ENCODE assay signal across 12 cellular contexts in genomic region chr13:110109140-110109783, GRCh38.
DNase-seq lines count a peak whose midpoint lies in the region; ATAC-seq and TF ChIP-seq lines count a peak whose summit lies in the region.
"Had no signal": no experiment of that assay in that cellular context is flagged by ENCODE, and none has a peak within 500 bp of the region (broad histone marks: within the 10 kb centered on the region; RNA-seq: fewer than 3 reads in every experiment).

No MANE protein-coding gene starts in this region.

- H2BK5ac ChIP-seq in mesenchymal stem cell (ENCODE audit: low read depth, low read length, poor library complexity, severe bottlenecking), result no peak overlapping the region

- H3K27ac ChIP-seq in KMS-11, result no peak overlapping the region
- peak overlapping the region; percentile 43 to 44 for H3K27ac ChIP-seq in ascending aorta
- H3K27ac ChIP-seq in mesenchymal stem cell (ENCODE audit: low read length, poor library complexity, severe bottlenecking), result no peak overlapping the region
- H3K27ac ChIP-seq in tibial artery, result peak overlapping the region; percentile 69 to 73
- H3K27ac ChIP-seq: Peyer's patch had no signal

- no peak for DNase-seq in ascending aorta (ENCODE audit: low spot score in 2 of 2)
- DNase-seq in mesenchymal stem cell, result no peak
- no peak for DNase-seq in tibial artery
- no peak for DNase-seq in NCI-H2227 (lab: John Stamatoyannopoulos, UW; ENCODE audit: unreplicated experiment)
- no peak for DNase-seq in left lobe of liver (ENCODE audit: low spot score)
- no peak for DNase-seq in DMS79 (lab: John Stamatoyannopoulos, UW)
- DNase-seq: activated CD4-positive, alpha-beta T cell treated with anti-CD3 and anti-CD28 coated beads, Interleukin-2, amount 10 ng/mL, durations not matched to agents 24 days and 14 days; activated T-cell treated with anti-CD3 and anti-CD28 coated beads, Interleukin-2, amount 50 U/mL, for 24 hours; CD8-positive, alpha-beta T cell; NCI-H446 treated with DMSO at 0.1 percent for 48 hours had no signal

- WGBS in mesenchymal stem cell, result 73% methylated on average over 9 of the region's 10 CpGs

- H3K4me1 ChIP-seq in KMS-11 (ENCODE audit: low read depth, poor library complexity, severe bottlenecking) (no peaks in the 10 kb centered on the region), ascending aorta (peaks cover 0 to 24% of the 10 kb centered on the region in 2 donors), mesenchymal stem cell (ENCODE audit: control insufficient read depth, insufficient read depth, low read depth, low read length) (peaks cover 22% of the 10 kb centered on the region), tibial artery (peaks cover 0 to 44% (median 23%) of the 10 kb centered on the region in 4 donors)

- H4K91ac ChIP-seq in mesenchymal stem cell (ENCODE audit: low read length), result no peak overlapping the region

- H4K20me1 ChIP-seq in KMS-11 (ENCODE audit: insufficient read depth), result no peaks in the 10 kb centered on the region

- no peak overlapping the region for H3K9ac ChIP-seq in KMS-11
- H3K9ac ChIP-seq in mesenchymal stem cell (ENCODE audit: low read length), result peak overlapping the region; percentile 20

- H3K4me3 ChIP-seq in KMS-11 (IDR thresholded peaks at IDR 0.05; ENCODE audit: insufficient read depth, low read depth, low read length), result no peak overlapping the region
- H3K4me3 ChIP-seq in ascending aorta, result peak overlapping the region in 1 of 2 donors; percentile 33
- H3K4me3 ChIP-seq in mesenchymal stem cell (ENCODE audit: insufficient read depth in 1 of 2, low read depth in 1 of 2, low read length in 2 of 2), result peak overlapping the region in 1 of 2 experiments; percentile 39
- no peak overlapping the region for H3K4me3 ChIP-seq in tibial artery
- H3K4me3 ChIP-seq: Peyer's patch had no signal

- peak overlapping the region; percentile 27 for H2AK5ac ChIP-seq in mesenchymal stem cell (ENCODE audit: low read length, severe bottlenecking)

- H2BK120ac ChIP-seq in mesenchymal stem cell (ENCODE audit: low read depth, low read length), result no peak overlapping the region

- TF ChIP-seq CTCF in KMS-11 (conservative IDR thresholded peaks at IDR 0.05; ENCODE audit: low read depth, low read length) (peak; percentile 11; the same call in 1 of the 2 replicates), ascending aorta (IDR thresholded peaks at IDR 0.05) (no peak), tibial artery (IDR thresholded peaks at IDR 0.05) (no peak)

- peak overlapping the region in 1 of 2 experiments; percentile 84 for H2BK12ac ChIP-seq in mesenchymal stem cell (ENCODE audit: low read length in 2 of 2)

- H2BK15ac ChIP-seq in mesenchymal stem cell (ENCODE audit: low read depth, poor library complexity, severe bottlenecking), result no peak overlapping the region

- no peaks in the 10 kb centered on the region for H3K79me2 ChIP-seq in KMS-11 (ENCODE audit: insufficient read depth, low read depth)

- H4K8ac ChIP-seq in mesenchymal stem cell (ENCODE audit: low read length), result no peak overlapping the region

- no peaks in the 10 kb centered on the region for H3K79me1 ChIP-seq in mesenchymal stem cell (replicated peaks; ENCODE audit: low read length, poor library complexity, severe bottlenecking)

- H3K14ac ChIP-seq in mesenchymal stem cell (ENCODE audit: low read length in 2 of 2), result no peak overlapping the region

- peak overlapping the region in 1 of 2 experiments; percentile 54 for H3K4ac ChIP-seq in mesenchymal stem cell (ENCODE audit: low read depth in 1 of 2, low read length in 2 of 2)

- intact Hi-C loops in ascending aorta (cut with DNase I) (loop anchor here (1.0 to 5.0 kb wide), 6 partner anchors 87 to 1148 kb away; partner anchors contain the start of gene IRS2), tibial artery (cut with DNase I; ENCODE audit: low total_unique reads) (loop anchor here (5.0 kb wide), 2 partner anchors 327 to 1147 kb away; no protein-coding TSS in a partner anchor)

- H3K4me2 ChIP-seq in KMS-11, result no peak overlapping the region
- no peak overlapping the region for H3K4me2 ChIP-seq in mesenchymal stem cell (ENCODE audit: low read length, poor library complexity, severe bottlenecking)

- H3K27me3 ChIP-seq in KMS-11 (ENCODE audit: insufficient read depth, low read depth), result no peaks in the 10 kb centered on the region
- no peaks in the 10 kb centered on the region for H3K27me3 ChIP-seq in ascending aorta
- no peaks in the 10 kb centered on the region for H3K27me3 ChIP-seq in mesenchymal stem cell (ENCODE audit: control insufficient read depth in 1 of 2, insufficient read depth in 1 of 2, low read length in 2 of 2)
- no peaks in the 10 kb centered on the region for H3K27me3 ChIP-seq in tibial artery
- H3K27me3 ChIP-seq: Peyer's patch had no signal

- no peak overlapping the region for H2AFZ ChIP-seq in KMS-11 (ENCODE audit: low read depth)
- H2AFZ ChIP-seq in mesenchymal stem cell (ENCODE audit: low read depth, low read length), result no peak overlapping the region

- H3K36me3 ChIP-seq in KMS-11 (ENCODE audit: insufficient read depth) (no peaks in the 10 kb centered on the region), ascending aorta (no peaks in the 10 kb centered on the region), mesenchymal stem cell (ENCODE audit: control insufficient read depth in 1 of 2, insufficient read depth in 2 of 2, low read depth in 1 of 2, low read length in 2 of 2) (no peaks in the 10 kb centered on the region), tibial artery (no peaks in the 10 kb centered on the region)
- H3K36me3 ChIP-seq: Peyer's patch had no signal

- no peaks in the 10 kb centered on the region for H3K9me3 ChIP-seq in ascending aorta
- no peaks in the 10 kb centered on the region for H3K9me3 ChIP-seq in mesenchymal stem cell (ENCODE audit: control insufficient read depth, low read length)
- no peaks in the 10 kb centered on the region for H3K9me3 ChIP-seq in tibial artery
- H3K9me3 ChIP-seq: Peyer's patch had no signal

- H3K23ac ChIP-seq in mesenchymal stem cell (ENCODE audit: low read length in 2 of 2), result no peak overlapping the region

- peak overlapping the region in 1 of 2 experiments; percentile 32 for H3K18ac ChIP-seq in mesenchymal stem cell (ENCODE audit: low read depth in 1 of 2, low read length in 2 of 2)

- no peak for ATAC-seq in left lobe of liver
- ATAC-seq: CD8-positive, alpha-beta T cell had no signal

Comparison
In these comparisons a context has a peak if more than half of its experiments do, and no peak if none do; other contexts are left out.
1. H3K27ac ChIP-seq: peak in ascending aorta (2 of 2) and tibial artery (2 of 2); none in KMS-11 (single experiment) and mesenchymal stem cell (single experiment).